ENCODE assay signal across 17 cellular contexts in genomic region chr11:119520400-119520799, GRCh38.
"Had no signal": no experiment of that assay in that cellular context is flagged by ENCODE, and none has a peak within 500 bp of the region (broad histone marks: within the 10 kb centered on the region; RNA-seq: fewer than 3 reads in every experiment).

No MANE protein-coding gene starts in this region.

- H3K27ac ChIP-seq: cardiac muscle cell, hepatocyte, lower lobe of right lung, neutrophil, parathyroid adenoma had no signal

- H3K27ac Mint-ChIP-seq: activated B cell treated with CpG ODN at 0.5 μM for 24 hours; activated CD4-positive, alpha-beta memory T cell treated with anti-CD3 and anti-CD28 coated beads, Interleukin-2, amount 10 ng/mL, durations not matched to agents 7 days and 5 days; activated CD8-positive, alpha-beta memory T cell treated with anti-CD3 and anti-CD28 coated beads, Interleukin-2, amount 10 ng/mL, durations not matched to agents 7 days and 5 days; activated naive CD8-positive, alpha-beta T cell treated with anti-CD3 and anti-CD28 coated beads, Interleukin-2, amount 10 ng/mL, durations not matched to agents 7 days and 5 days; effector memory CD8-positive, alpha-beta T cell; natural killer cell had no signal

- H3K4me1 ChIP-seq: lower lobe of right lung, parathyroid adenoma had no signal

- H3K4me3 ChIP-seq: cardiac muscle cell, hepatocyte, lower lobe of right lung had no signal

- H3K27me3 ChIP-seq: neutrophil had no signal

- H3K36me3 Mint-ChIP-seq: activated CD8-positive, alpha-beta memory T cell treated with anti-CD3 and anti-CD28 coated beads, Interleukin-2, amount 10 ng/mL, durations not matched to agents 7 days and 5 days; activated naive CD8-positive, alpha-beta T cell treated with anti-CD3 and anti-CD28 coated beads, Interleukin-2, amount 10 ng/mL, durations not matched to agents 7 days and 5 days; natural killer cell had no signal

- H3K36me3 ChIP-seq: cardiac muscle cell, lower lobe of right lung, neutrophil had no signal

- H3K9me3 Mint-ChIP-seq: activated B cell treated with CpG ODN at 0.5 μM for 24 hours; activated CD4-positive, alpha-beta memory T cell treated with anti-CD3 and anti-CD28 coated beads, Interleukin-2, amount 10 ng/mL, durations not matched to agents 7 days and 5 days; activated naive CD8-positive, alpha-beta T cell treated with anti-CD3 and anti-CD28 coated beads, Interleukin-2, amount 10 ng/mL, durations not matched to agents 7 days and 5 days; effector memory CD8-positive, alpha-beta T cell; natural killer cell had no signal

- H3K9me3 ChIP-seq: lower lobe of right lung, neutrophil had no signal

- H3K4me3 Mint-ChIP-seq: activated B cell treated with CpG ODN at 0.5 μM for 24 hours; activated CD4-positive, alpha-beta memory T cell treated with anti-CD3 and anti-CD28 coated beads, Interleukin-2, amount 10 ng/mL, durations not matched to agents 7 days and 5 days; activated CD8-positive, alpha-beta memory T cell treated with anti-CD3 and anti-CD28 coated beads, Interleukin-2, amount 10 ng/mL, durations not matched to agents 7 days and 5 days; activated naive CD8-positive, alpha-beta T cell treated with anti-CD3 and anti-CD28 coated beads, Interleukin-2, amount 10 ng/mL, durations not matched to agents 7 days and 5 days; effector memory CD8-positive, alpha-beta T cell; natural killer cell had no signal

- H3K9ac ChIP-seq: parathyroid adenoma had no signal

- H3K4me1 Mint-ChIP-seq: activated CD4-positive, alpha-beta memory T cell treated with anti-CD3 and anti-CD28 coated beads, Interleukin-2, amount 10 ng/mL, durations not matched to agents 7 days and 5 days; activated CD8-positive, alpha-beta memory T cell treated with anti-CD3 and anti-CD28 coated beads, Interleukin-2, amount 10 ng/mL, durations not matched to agents 7 days and 5 days; activated naive CD8-positive, alpha-beta T cell treated with anti-CD3 and anti-CD28 coated beads, Interleukin-2, amount 10 ng/mL, durations not matched to agents 7 days and 5 days; natural killer cell had no signal

- ATAC-seq: activated CD8-positive, alpha-beta memory T cell treated with anti-CD3 and anti-CD28 coated beads, Interleukin-2, amount 10 ng/mL, durations not matched to agents 7 days and 5 days; effector memory CD8-positive, alpha-beta T cell; left colon; lower lobe of right lung; natural killer cell; sciatic nerve had no signal

- DNase-seq: activated B cell treated with CpG ODN at 0.5 μM for 24 hours; activated CD4-positive, alpha-beta memory T cell treated with anti-CD3 and anti-CD28 coated beads, Interleukin-2, amount 10 ng/mL, durations not matched to agents 7 days and 5 days; activated CD4-positive, alpha-beta T cell treated with anti-CD3 and anti-CD28 coated beads for 4 hours; activated CD8-positive, alpha-beta memory T cell treated with anti-CD3 and anti-CD28 coated beads, Interleukin-2, amount 10 ng/mL, durations not matched to agents 7 days and 5 days; activated naive CD4-positive, alpha-beta T cell; activated naive CD8-positive, alpha-beta T cell treated with anti-CD3 and anti-CD28 coated beads, Interleukin-2, amount 10 ng/mL, durations not matched to agents 7 days and 5 days; amygdala; effector memory CD8-positive, alpha-beta T cell; left colon; lower lobe of right lung; natural killer cell; stimulated activated naive CD4-positive, alpha-beta T cell had no signal
